In the genomic region with DNA sequence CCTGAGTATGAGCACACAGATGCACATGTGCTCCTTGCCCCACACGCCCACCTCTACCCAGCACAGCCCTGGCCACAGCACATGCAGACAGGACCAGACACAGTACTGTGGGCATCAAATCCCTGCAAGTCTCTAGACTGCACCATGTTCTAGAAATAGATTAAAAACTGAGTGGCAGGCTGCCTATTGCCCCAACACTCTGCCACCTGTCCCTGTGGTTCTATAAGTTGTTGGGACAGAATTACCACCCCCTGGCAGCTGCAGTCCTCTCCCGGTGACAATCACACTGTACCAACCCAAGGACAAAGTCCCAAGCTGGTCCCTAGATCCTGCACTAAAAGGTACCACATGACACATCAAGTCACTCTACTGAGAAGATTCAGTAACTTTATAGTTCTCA, we compare ENCODE assay signal across 14 cellular contexts.
DNase-seq lines count a peak whose midpoint lies in the region; ATAC-seq and TF ChIP-seq lines count a peak whose summit lies in the region.
"Had no signal": no experiment of that assay in that cellular context is flagged by ENCODE, and none has a peak within 500 bp of the region (broad histone marks: within the 10 kb centered on the region; RNA-seq: fewer than 3 reads in every experiment).

No MANE protein-coding gene starts in this region.

- peaks cover 7% of the 10 kb centered on the region for H3F3A ChIP-seq in neural progenitor cell (ENCODE audit: low read depth)

- H3K27ac Mint-ChIP-seq in neural progenitor cell: peak overlapping the region; percentile 75
- H3K27ac Mint-ChIP-seq: B cell; CD4-positive, alpha-beta T cell had no signal

- intact Hi-C loops in transverse colon (cut with DNase I; ENCODE audit: low total_unique reads): no loop called here

- no peaks in the 10 kb centered on the region for H3K27me3 ChIP-seq in SJCRH30
- H3K27me3 ChIP-seq in neural progenitor cell: no peaks in the 10 kb centered on the region
- no peaks in the 10 kb centered on the region for H3K27me3 ChIP-seq in transverse colon
- H3K27me3 ChIP-seq in mesenchymal stem cell (ENCODE audit: control insufficient read depth in 1 of 2, insufficient read depth in 1 of 2, low read length in 2 of 2): peaks cover 15 to 23% of the 10 kb centered on the region in 2 experiments

- H2AFZ ChIP-seq in neural progenitor cell (replicated peaks) (no peak overlapping the region), mesenchymal stem cell (ENCODE audit: low read depth, low read length) (no peak overlapping the region)

- H4K8ac ChIP-seq in mesenchymal stem cell (ENCODE audit: low read length): no peak overlapping the region

- H4K91ac ChIP-seq in mesenchymal stem cell (ENCODE audit: low read length): no peak overlapping the region

- H3K36me3 Mint-ChIP-seq in neural progenitor cell: no peaks in the 10 kb centered on the region

- H2BK15ac ChIP-seq in mesenchymal stem cell (ENCODE audit: low read depth, poor library complexity, severe bottlenecking): no peak overlapping the region

- peaks cover 10% of the 10 kb centered on the region for H3K4me1 ChIP-seq in SJCRH30
- H3K4me1 ChIP-seq in neural progenitor cell: peaks cover 10% of the 10 kb centered on the region
- peaks cover 0 to 3% (median 0%) of the 10 kb centered on the region in 4 donors for H3K4me1 ChIP-seq in transverse colon
- H3K4me1 ChIP-seq in mesenchymal stem cell (ENCODE audit: control insufficient read depth, insufficient read depth, low read depth, low read length): no peaks in the 10 kb centered on the region

- H3K14ac ChIP-seq in mesenchymal stem cell (ENCODE audit: low read length in 2 of 2): no peak overlapping the region

- H3K4me1 Mint-ChIP-seq in neural progenitor cell: peaks cover 14% of the 10 kb centered on the region
- H3K4me1 Mint-ChIP-seq: B cell had no signal

- H3K27me3 Mint-ChIP-seq in neural progenitor cell (ENCODE audit: insufficient read depth, low read depth): peaks cover 4% of the 10 kb centered on the region

- no peak overlapping the region for H2BK120ac ChIP-seq in mesenchymal stem cell (ENCODE audit: low read depth, low read length)

- in situ Hi-C loops in transverse colon (cut with MboI; ENCODE audit: low pct_ligation_motif_present in 1 of 4, low pct_unique_long_range_greater_than_20kb in 1 of 4, low sequenced_read_pairs in 3 of 4): loop anchor here (5.0 to 25.0 kb wide), 6 partner anchors 172 to 674 kb away; a partner anchor contains a TSS
- in situ Hi-C loops in G401 (cut with HindIII; ENCODE audit: low sequenced_read_pairs): loop anchor here (25.0 kb wide), 1 partner anchor 174 kb away; no protein-coding TSS in a partner anchor

- no peak for TF ChIP-seq POLR2A in transverse colon (IDR thresholded peaks at IDR 0.05)

- TF ChIP-seq CTCF in neural progenitor cell (IDR thresholded peaks at IDR 0.05): no peak
- TF ChIP-seq CTCF in transverse colon (IDR thresholded peaks at IDR 0.05): no peak

- no peak overlapping the region for H3K4ac ChIP-seq in mesenchymal stem cell (ENCODE audit: low read depth in 1 of 2, low read length in 2 of 2)

- WGBS in transverse colon (ENCODE audit: low coverage in 1 of 2), 2 donors: 64 to 67% methylated on average over 1 to 2 of the region's 2 CpGs
- 95% methylated on average over 2 of the region's 2 CpGs for WGBS in mesenchymal stem cell

- ATAC-seq in esophagus mucosa: peak; percentile 30

- H3K9me3 ChIP-seq in SJCRH30 (replicated peaks): no peaks in the 10 kb centered on the region
- H3K9me3 ChIP-seq in neural progenitor cell (ENCODE audit: low read depth): no peaks in the 10 kb centered on the region
- H3K9me3 ChIP-seq in transverse colon: no peaks in the 10 kb centered on the region
- H3K9me3 ChIP-seq in mesenchymal stem cell (ENCODE audit: control insufficient read depth, low read length): no peaks in the 10 kb centered on the region

- no peak overlapping the region for H3K27ac ChIP-seq in SJCRH30
- no peak overlapping the region for H3K27ac ChIP-seq in neural progenitor cell
- H3K27ac ChIP-seq in transverse colon: no peak overlapping the region
- no peak overlapping the region for H3K27ac ChIP-seq in mesenchymal stem cell (ENCODE audit: low read length, poor library complexity, severe bottlenecking)
- H3K27ac ChIP-seq: HL-60 had no signal

- TF ChIP-seq EP300 in transverse colon (IDR thresholded peaks at IDR 0.05; ENCODE audit: low read depth): no peak

- no peak overlapping the region for H2AK5ac ChIP-seq in mesenchymal stem cell (ENCODE audit: low read length, severe bottlenecking)

- no peaks in the 10 kb centered on the region for H3K79me2 ChIP-seq in neural progenitor cell (ENCODE audit: low read depth)

- no peak overlapping the region for H2BK5ac ChIP-seq in mesenchymal stem cell (ENCODE audit: low read depth, low read length, poor library complexity, severe bottlenecking)

- peak; percentile 41 to 70 for DNase-seq in SJCRH30
- no peak for DNase-seq in neural progenitor cell (ENCODE audit: low spot score)
- peak; percentile 13 for DNase-seq in transverse colon
- no peak for DNase-seq in NCI-H2107 treated with DMSO at 0.1 percent for 48 hours (lab: John Stamatoyannopoulos, UW; ENCODE audit: unreplicated experiment)
- DNase-seq in mesenchymal stem cell: no peak
- DNase-seq in G401 (ENCODE audit: low spot score): no peak
- DNase-seq: C1 segment of cervical spinal cord; Calu3; CD4-positive, alpha-beta T cell; DMS 273 treated with DMSO at 0.1 percent for 48 hours; HCEC 1CT had no signal

- H3K36me3 ChIP-seq in SJCRH30: no peaks in the 10 kb centered on the region
- no peaks in the 10 kb centered on the region for H3K36me3 ChIP-seq in neural progenitor cell
- no peaks in the 10 kb centered on the region for H3K36me3 ChIP-seq in transverse colon
- H3K36me3 ChIP-seq in mesenchymal stem cell (ENCODE audit: control insufficient read depth in 1 of 2, insufficient read depth in 2 of 2, low read depth in 1 of 2, low read length in 2 of 2): no peaks in the 10 kb centered on the region

- no peak overlapping the region for H3K23ac ChIP-seq in mesenchymal stem cell (ENCODE audit: low read length in 2 of 2)

- H3K4me2 ChIP-seq in neural progenitor cell (no peak overlapping the region), mesenchymal stem cell (ENCODE audit: low read length, poor library complexity, severe bottlenecking) (no peak overlapping the region)

- H3K18ac ChIP-seq in mesenchymal stem cell (ENCODE audit: low read depth in 1 of 2, low read length in 2 of 2): no peak overlapping the region

- no peak overlapping the region for H3K4me3 Mint-ChIP-seq in neural progenitor cell
- H3K4me3 Mint-ChIP-seq: B cell; CD4-positive, alpha-beta T cell had no signal

- H2BK12ac ChIP-seq in mesenchymal stem cell (ENCODE audit: low read length in 2 of 2): no peak overlapping the region

- H3K4me3 ChIP-seq in SJCRH30 (no peak overlapping the region), neural progenitor cell (no peak overlapping the region), transverse colon (no peak overlapping the region), mesenchymal stem cell (ENCODE audit: insufficient read depth in 1 of 2, low read depth in 1 of 2, low read length in 2 of 2) (no peak overlapping the region)

- H3K9ac ChIP-seq in neural progenitor cell: no peak overlapping the region
- H3K9ac ChIP-seq in mesenchymal stem cell (ENCODE audit: low read length): no peak overlapping the region

- H4K20me1 ChIP-seq in neural progenitor cell (ENCODE audit: low read depth): no peaks in the 10 kb centered on the region

- no peaks in the 10 kb centered on the region for H3K79me1 ChIP-seq in mesenchymal stem cell (replicated peaks; ENCODE audit: low read length, poor library complexity, severe bottlenecking)

- H3K9me3 Mint-ChIP-seq in neural progenitor cell: no peaks in the 10 kb centered on the region
- H3K9me3 Mint-ChIP-seq: CD4-positive, alpha-beta T cell had no signal

Comparison
In these comparisons a context has a peak if more than half of its experiments do, and no peak if none do; other contexts are left out.
1. DNase-seq: peak in SJCRH30 (2 of 2) and transverse colon (single experiment); none in neural progenitor cell (single experiment), NCI-H2107 treated with DMSO at 0.1 percent for 48 hours (single experiment), mesenchymal stem cell (single experiment) and G401 (single experiment).